In the genomic region with DNA sequence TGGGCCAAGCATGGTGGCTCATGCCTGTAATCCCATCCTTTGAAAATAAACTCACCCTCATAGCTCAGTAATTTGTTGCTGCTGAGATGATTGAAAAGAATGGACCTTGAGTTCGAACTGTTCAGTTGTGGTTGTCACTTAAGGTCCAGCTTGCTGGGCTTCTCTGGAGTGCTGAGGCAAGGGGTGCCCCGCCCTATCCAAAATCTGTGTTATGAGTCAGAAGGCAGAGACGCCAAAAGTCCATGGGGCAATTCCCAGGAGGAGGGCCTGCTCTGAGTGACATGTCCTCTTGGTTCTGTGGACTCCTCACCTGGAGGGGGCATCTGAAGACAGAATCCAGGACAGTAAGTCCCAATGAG, we compare ENCODE assay signal across 1 cellular context.
TF ChIP-seq lines count a peak whose summit lies in the region.

No MANE protein-coding gene starts in this region.

TF ChIP-seq in WTC11, 78 proteins besides CTCF, POLR2A, EP300 and RAD21 (continued from another document):
- TF ChIP-seq, protein P1, sequence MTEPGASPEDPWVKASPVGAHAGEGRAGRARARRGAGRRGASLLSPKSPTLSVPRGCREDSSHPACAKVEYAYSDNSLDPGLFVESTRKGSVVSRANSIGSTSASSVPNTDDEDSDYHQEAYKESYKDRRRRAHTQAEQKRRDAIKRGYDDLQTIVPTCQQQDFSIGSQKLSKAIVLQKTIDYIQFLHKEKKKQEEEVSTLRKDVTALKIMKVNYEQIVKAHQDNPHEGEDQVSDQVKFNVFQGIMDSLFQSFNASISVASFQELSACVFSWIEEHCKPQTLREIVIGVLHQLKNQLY (CRISPR knock-in tag; IDR thresholded peaks at IDR 0.05) = no peak
TF ChIP-seq in WTC11: peak in this region for 0.
